ENCODE assay signal across 17 cellular contexts in the genomic region with DNA sequence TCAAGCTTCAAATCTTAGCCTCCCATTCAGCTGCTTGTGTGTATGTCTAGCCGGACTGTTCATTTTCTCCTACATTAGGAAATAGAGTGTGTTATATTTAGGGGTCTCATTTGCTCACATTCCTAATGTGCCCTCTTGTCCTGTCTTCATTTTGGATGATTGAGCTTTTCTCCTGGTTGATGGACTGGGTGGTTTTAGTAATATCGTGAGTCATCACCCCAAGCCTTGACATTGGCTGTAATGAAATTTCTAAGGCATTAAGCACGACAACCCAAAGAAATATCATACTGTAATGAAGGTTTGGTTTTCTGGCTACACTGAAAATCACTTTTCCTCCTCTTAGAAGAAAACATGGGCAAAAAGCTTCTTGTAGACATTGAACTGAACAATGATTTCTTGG.
DNase-seq lines count a peak whose midpoint lies in the region; FAIRE-seq and TF ChIP-seq lines count a peak whose summit lies in the region.
"Had no signal": no experiment of that assay in that cellular context is flagged by ENCODE, and none has a peak within 500 bp of the region (broad histone marks: within the 10 kb centered on the region; RNA-seq: fewer than 3 reads in every experiment).

No MANE protein-coding gene starts in this region.

- no peak overlapping the region for H3K27ac ChIP-seq in kidney (ENCODE audit: low read depth in 2 of 2, low read length in 2 of 2)
- H3K27ac ChIP-seq: BLaER1 treated with 17β-estradiol and CSF1 and Interleukin-3, amounts not matched to agents 10 nM and 100 nM had no signal

- H3K36me3 ChIP-seq in kidney (ENCODE audit: control insufficient read depth in 1 of 2, insufficient read depth in 2 of 2, low read length in 2 of 2), result no peaks in the 10 kb centered on the region
- H3K36me3 ChIP-seq: BLaER1 treated with 17β-estradiol and CSF1 and Interleukin-3, amounts not matched to agents 10 nM and 100 nM; HAP-1 had no signal

- no peaks in the 10 kb centered on the region for H3K4me1 ChIP-seq in kidney (ENCODE audit: control insufficient read depth in 1 of 2, insufficient read depth in 1 of 2, low read depth in 1 of 2, low read length in 2 of 2)
- H3K4me1 ChIP-seq: BLaER1 treated with 17β-estradiol and CSF1 and Interleukin-3, amounts not matched to agents 10 nM and 100 nM; HAP-1 had no signal

- H3K9me3 ChIP-seq in kidney (ENCODE audit: control insufficient read depth in 1 of 2, low read length in 2 of 2), result no peaks in the 10 kb centered on the region
- H3K9me3 ChIP-seq: HAP-1 had no signal

- DNase-seq in ELR (ENCODE audit: low read depth) (peak; percentile 11), LHCN-M2 (ENCODE audit: low read depth) (peak; percentile 52), RPMI7951 (ENCODE audit: low read depth) (peak; percentile 30), myocyte (ENCODE audit: low read depth) (peak; percentile 38), KG1 (lab: John Stamatoyannopoulos, UW) (no peak), NCI-H526 treated with DMSO at 0.1 percent for 48 hours (lab: John Stamatoyannopoulos, UW) (no peak), kidney (no peak)
- DNase-seq in activated CD4-positive, alpha-beta T cell treated with anti-CD3 and anti-CD28 coated beads for 1 hour, result no peak
- DNase-seq: 8988T; Calu3; CD8-positive, alpha-beta T cell; DMS79 treated with DMSO at 0.1 percent for 48 hours had no signal

- TF ChIP-seq CTCF in kidney (IDR thresholded peaks at IDR 0.05; ENCODE audit: borderline replicate concordance, extremely low read depth, insufficient read depth), result no peak

- intact Hi-C loops in kidney (cut with DNase I), result no loop called here

- no peak overlapping the region for H3K4me3 ChIP-seq in kidney (ENCODE audit: low read length in 2 of 2)
- H3K4me3 ChIP-seq: BLaER1 treated with 17β-estradiol and CSF1 and Interleukin-3, amounts not matched to agents 10 nM and 100 nM; HAP-1 had no signal

- no peak overlapping the region for H3K9ac ChIP-seq in kidney (ENCODE audit: low read length in 2 of 2)
- H3K9ac ChIP-seq: BLaER1 treated with 17β-estradiol and CSF1 and Interleukin-3, amounts not matched to agents 10 nM and 100 nM had no signal

- FAIRE-seq in kidney (lab: Jason Lieb, UNC), result no peak
- FAIRE-seq: G401.6, GM12891, GM19239 had no signal

Comparison
In these comparisons a context has a peak if more than half of its experiments do, and no peak if none do; other contexts are left out.
1. DNase-seq: peak in ELR (single experiment), LHCN-M2 (single experiment), RPMI7951 (single experiment) and myocyte (single experiment); none in KG1 (single experiment), NCI-H526 treated with DMSO at 0.1 percent for 48 hours (single experiment), kidney (single experiment) and activated CD4-positive, alpha-beta T cell treated with anti-CD3 and anti-CD28 coated beads for 1 hour (single experiment).